ENCODE assay signal across 2 cellular contexts in the genomic region with DNA sequence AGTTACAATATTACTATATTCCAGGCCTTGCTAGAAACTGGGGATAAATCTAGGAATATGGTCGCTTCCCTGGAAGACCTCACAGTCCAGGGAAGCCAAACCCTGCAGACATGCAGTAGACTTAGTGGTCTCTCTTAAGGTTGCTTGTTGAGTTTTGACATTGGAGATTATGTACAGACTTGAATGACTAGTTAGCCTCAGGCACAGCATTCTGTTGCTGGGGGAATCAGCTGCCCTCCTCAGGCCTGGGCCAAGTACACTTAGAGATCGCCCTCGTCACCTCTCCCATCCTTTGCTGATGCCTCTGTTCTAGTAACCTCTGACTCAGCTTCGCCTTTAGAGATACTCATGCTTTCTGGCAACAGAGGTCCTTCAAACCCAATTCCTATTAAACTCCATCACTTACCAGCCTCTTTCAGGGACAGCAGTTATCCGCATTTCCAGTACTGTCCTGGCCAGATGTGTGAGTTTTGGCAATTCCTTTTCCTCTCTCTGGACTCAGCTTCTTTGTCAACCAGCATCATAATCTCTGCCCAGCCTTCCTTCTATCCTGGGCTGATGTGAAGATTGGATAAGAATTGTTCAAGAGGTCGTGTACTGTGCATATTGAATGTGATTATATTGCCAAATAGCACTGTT.
TF ChIP-seq lines count a peak whose summit lies in the region.

No MANE protein-coding gene starts in this region.

TF ChIP-seq in IMR-90, 13 proteins besides CTCF, POLR2A, EP300 and RAD21:
- TF ChIP-seq FOS (IDR thresholded peaks at IDR 0.05; ENCODE audit: low read depth, low read length) (no peak), NFE2L2 (IDR thresholded peaks at IDR 0.05; ENCODE audit: low read depth, low read length) (no peak)

TF ChIP-seq in HEK293T, 16 proteins besides CTCF, POLR2A, EP300 and RAD21:
- no peak for TF ChIP-seq ELF4 (IDR thresholded peaks at IDR 0.05)
- TF ChIP-seq FOXK2 (IDR thresholded peaks at IDR 0.05), result no peak
- TF ChIP-seq CTBP1 (IDR thresholded peaks at IDR 0.05; ENCODE audit: borderline replicate concordance), result no peak
- TF ChIP-seq ZNF384 (IDR thresholded peaks at IDR 0.05), result no peak
- no peak for TF ChIP-seq LEF1 (IDR thresholded peaks at IDR 0.05; ENCODE audit: borderline replicate concordance)
- TF ChIP-seq FOXM1 (IDR thresholded peaks at IDR 0.05; ENCODE audit: borderline replicate concordance), result no peak
- TF ChIP-seq FOXA1 (IDR thresholded peaks at IDR 0.05), result no peak
- TF ChIP-seq TARDBP (IDR thresholded peaks at IDR 0.05), result no peak
- no peak for TF ChIP-seq SP1 (IDR thresholded peaks at IDR 0.05)
- no peak for TF ChIP-seq ARNT (IDR thresholded peaks at IDR 0.05)
- TF ChIP-seq, protein P1, sequence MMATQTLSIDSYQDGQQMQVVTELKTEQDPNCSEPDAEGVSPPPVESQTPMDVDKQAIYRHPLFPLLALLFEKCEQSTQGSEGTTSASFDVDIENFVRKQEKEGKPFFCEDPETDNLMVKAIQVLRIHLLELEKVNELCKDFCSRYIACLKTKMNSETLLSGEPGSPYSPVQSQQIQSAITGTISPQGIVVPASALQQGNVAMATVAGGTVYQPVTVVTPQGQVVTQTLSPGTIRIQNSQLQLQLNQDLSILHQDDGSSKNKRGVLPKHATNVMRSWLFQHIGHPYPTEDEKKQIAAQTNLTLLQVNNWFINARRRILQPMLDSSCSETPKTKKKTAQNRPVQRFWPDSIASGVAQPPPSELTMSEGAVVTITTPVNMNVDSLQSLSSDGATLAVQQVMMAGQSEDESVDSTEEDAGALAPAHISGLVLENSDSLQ (IDR thresholded peaks at IDR 0.05), result no peak
- no peak for TF ChIP-seq HDGF (IDR thresholded peaks at IDR 0.05; ENCODE audit: borderline replicate concordance)
- TF ChIP-seq SUZ12 (IDR thresholded peaks at IDR 0.05), result no peak
- no peak for TF ChIP-seq NFRKB (IDR thresholded peaks at IDR 0.05)
- no peak for TF ChIP-seq BHLHE40 (IDR thresholded peaks at IDR 0.05; ENCODE audit: borderline replicate concordance)
TF ChIP-seq in HEK293T: peak in this region for 0.
